Comparison of ENCODE assay signal across 18 cellular contexts in genomic region chrX:44071847-44072545, GRCh38.
DNase-seq lines count a peak whose midpoint lies in the region; ATAC-seq and TF ChIP-seq lines count a peak whose summit lies in the region.
"Had no signal": no experiment of that assay in that cellular context is flagged by ENCODE, and none has a peak within 500 bp of the region (broad histone marks: within the 10 kb centered on the region; RNA-seq: fewer than 3 reads in every experiment).

No MANE protein-coding gene starts in this region.

- H3K36me3 ChIP-seq in HEK293 (ENCODE audit: control insufficient read depth in 2 of 2, insufficient read depth in 1 of 2, low read length in 2 of 2): no peaks in the 10 kb centered on the region
- H3K36me3 ChIP-seq in adrenal gland (replicated peaks in 1 of 2): no peaks in the 10 kb centered on the region
- H3K36me3 ChIP-seq: ascending aorta, heart left ventricle, lower lobe of right lung, neutrophil had no signal

- ATAC-seq in SK-N-SH treated with all-trans-retinoic acid at 6 μM for 48 hours: peak; percentile 55; the same call in 2 of the 3 replicates
- no peak for ATAC-seq in T-helper 17 cell
- ATAC-seq: activated T-cell treated with anti-CD3 and anti-CD28 coated beads, Interleukin-2, amount 50 U/mL, for 4 hours; heart left ventricle; lower lobe of right lung had no signal

- TF ChIP-seq CTCF in HEK293 (tag by site-specific recombination; IDR thresholded peaks at IDR 0.05) (no peak), foreskin fibroblast (IDR thresholded peaks at IDR 0.05; ENCODE audit: low read depth, low read length) (no peak), adrenal gland (IDR thresholded peaks at IDR 0.05) (no peak)

- H3K4me1 Mint-ChIP-seq in activated naive CD4-positive, alpha-beta T cell treated with anti-CD3 and anti-CD28 coated beads, Interleukin-2, amount 10 ng/mL, durations not matched to agents 7 days and 5 days: no peaks in the 10 kb centered on the region
- no peaks in the 10 kb centered on the region for H3K4me1 Mint-ChIP-seq in T-helper 17 cell

- 60 to 81% (median 72%) methylated on average over 2 of the region's 2 CpGs for WGBS in adrenal gland, 4 donors

- no peak overlapping the region for H3K4me3 ChIP-seq in HEK293 (ENCODE audit: low read depth, low read length)
- H3K4me3 ChIP-seq in foreskin fibroblast (ENCODE audit: low read depth in 1 of 2, low read length in 2 of 2): no peak overlapping the region
- H3K4me3 ChIP-seq in adrenal gland: no peak overlapping the region
- H3K4me3 ChIP-seq: ascending aorta, heart left ventricle, lower lobe of right lung had no signal

- H3K9me3 ChIP-seq in HEK293 (ENCODE audit: control insufficient read depth, insufficient read depth, low read depth, low read length) (no peaks in the 10 kb centered on the region), adrenal gland (replicated peaks in 1 of 3) (no peaks in the 10 kb centered on the region), T-helper 17 cell (ENCODE audit: control insufficient read depth, low read length, poor library complexity, severe bottlenecking) (no peaks in the 10 kb centered on the region)
- H3K9me3 ChIP-seq: ascending aorta, heart left ventricle, lower lobe of right lung, neutrophil had no signal

- H3K4me1 ChIP-seq in HEK293 (ENCODE audit: control insufficient read depth, insufficient read depth, low read length) (no peaks in the 10 kb centered on the region), adrenal gland (replicated peaks in 1 of 2) (no peaks in the 10 kb centered on the region)
- H3K4me1 ChIP-seq: ascending aorta, heart left ventricle, lower lobe of right lung had no signal

- DNase-seq in 8988T: peak; percentile 31
- DNase-seq in foreskin fibroblast: peak; percentile 45 to 60
- no peak for DNase-seq in adrenal gland
- no peak for DNase-seq in activated naive CD4-positive, alpha-beta T cell treated with anti-CD3 and anti-CD28 coated beads, Interleukin-2, amount 10 ng/mL, durations not matched to agents 7 days and 5 days
- no peak for DNase-seq in SIG-M5 (lab: John Stamatoyannopoulos, UW)
- no peak for DNase-seq in T-helper 17 cell
- DNase-seq: activated CD4-positive, alpha-beta T cell treated with anti-CD3 and anti-CD28 coated beads for 1 hour; activated T-cell treated with anti-CD3 and anti-CD28 coated beads, Interleukin-2, amount 50 U/mL, for 4 hours; DND-41; effector memory CD4-positive, alpha-beta T cell; heart left ventricle; KG1; lower lobe of right lung; NCI-H2029 had no signal

- H3K27ac ChIP-seq in HEK293 (ENCODE audit: extremely low read depth, low read depth, low read length) (no peak overlapping the region), adrenal gland (no peak overlapping the region)
- H3K27ac ChIP-seq: ascending aorta, heart left ventricle, lower lobe of right lung, neutrophil had no signal

- H3K4me3 Mint-ChIP-seq in activated naive CD4-positive, alpha-beta T cell treated with anti-CD3 and anti-CD28 coated beads, Interleukin-2, amount 10 ng/mL, durations not matched to agents 7 days and 5 days: no peak overlapping the region
- H3K4me3 Mint-ChIP-seq in T-helper 17 cell: no peak overlapping the region
- H3K4me3 Mint-ChIP-seq: activated T-cell treated with anti-CD3 and anti-CD28 coated beads, Interleukin-2, amount 50 U/mL, for 4 hours had no signal

- no peak for TF ChIP-seq POLR2A in adrenal gland (IDR thresholded peaks at IDR 0.05)

- H3K36me3 Mint-ChIP-seq in activated naive CD4-positive, alpha-beta T cell treated with anti-CD3 and anti-CD28 coated beads, Interleukin-2, amount 10 ng/mL, durations not matched to agents 7 days and 5 days: no peaks in the 10 kb centered on the region
- peaks cover under 1% of the 10 kb centered on the region for H3K36me3 Mint-ChIP-seq in T-helper 17 cell (ENCODE audit: low read depth)

- POLR2A ChIA-PET in HEK293 (lab: Yijun Ruan, JAX): interaction anchor here (0.8 to 1.2 kb wide), 2 partner anchors 13 to 25 kb away, joined by 3 to 5 read pairs; no protein-coding TSS in a partner anchor

- no peaks in the 10 kb centered on the region for H3K27me3 ChIP-seq in adrenal gland
- H3K27me3 ChIP-seq: ascending aorta, neutrophil had no signal

- H3K27ac Mint-ChIP-seq in activated naive CD4-positive, alpha-beta T cell treated with anti-CD3 and anti-CD28 coated beads, Interleukin-2, amount 10 ng/mL, durations not matched to agents 7 days and 5 days: no peak overlapping the region
- H3K27ac Mint-ChIP-seq in T-helper 17 cell: no peak overlapping the region

- H3K27me3 Mint-ChIP-seq in activated naive CD4-positive, alpha-beta T cell treated with anti-CD3 and anti-CD28 coated beads, Interleukin-2, amount 10 ng/mL, durations not matched to agents 7 days and 5 days: peaks cover 3% of the 10 kb centered on the region
- H3K27me3 Mint-ChIP-seq in T-helper 17 cell: no peaks in the 10 kb centered on the region

- intact Hi-C loops in adrenal gland (cut with DNase I): no loop called here

- no peaks in the 10 kb centered on the region for H3K9me3 Mint-ChIP-seq in activated naive CD4-positive, alpha-beta T cell treated with anti-CD3 and anti-CD28 coated beads, Interleukin-2, amount 10 ng/mL, durations not matched to agents 7 days and 5 days
- H3K9me3 Mint-ChIP-seq: activated T-cell treated with anti-CD3 and anti-CD28 coated beads, Interleukin-2, amount 50 U/mL, for 4 hours had no signal

- CTCF ChIA-PET in HEK293 (lab: Yijun Ruan, JAX): interaction anchor here (0.5 to 2.0 kb wide), 5 partner anchors 12 to 202 kb away, joined by 3 to 6 read pairs (median 3); no protein-coding TSS in a partner anchor
- CTCF ChIA-PET in activated naive CD4-positive, alpha-beta T cell treated with anti-CD3 and anti-CD28 coated beads, Interleukin-2, amount 10 ng/mL, durations not matched to agents 7 days and 5 days (lab: Charles Lee): no interaction called here

TF ChIP-seq in HEK293, 187 proteins besides CTCF, POLR2A, EP300 and RAD21:
- TF ChIP-seq ZNF514 (tag by site-specific recombination; IDR thresholded peaks at IDR 0.05): no peak
- no peak for TF ChIP-seq ZBTB17 (tag by site-specific recombination; IDR thresholded peaks at IDR 0.05)
- no peak for TF ChIP-seq ZNF132 (tag by site-specific recombination; IDR thresholded peaks at IDR 0.05; ENCODE audit: borderline replicate concordance)
- 0 out of 2 replicates have a peak, but pooled peaks have one; percentile 36 for TF ChIP-seq ZNF629 (tag by site-specific recombination; IDR thresholded peaks at IDR 0.05)
- TF ChIP-seq MEIS1 (CRISPR knock-in tag; IDR thresholded peaks at IDR 0.05; ENCODE audit: borderline replicate concordance): peak; percentile 91

TF ChIP-seq in SK-N-SH treated with all-trans-retinoic acid at 6 μM for 48 hours, 23 proteins besides CTCF, POLR2A, EP300 and RAD21 (continues in another document):
- TF ChIP-seq TOX (CRISPR knock-in tag; IDR thresholded peaks at IDR 0.05; ENCODE audit: borderline replicate concordance) (no peak), ZFP3 (CRISPR knock-in tag; IDR thresholded peaks at IDR 0.05) (no peak), ZNF565 (CRISPR knock-in tag; conservative IDR thresholded peaks at IDR 0.05; ENCODE audit: low read depth) (no peak), ZFP30 (CRISPR knock-in tag; IDR thresholded peaks at IDR 0.05) (no peak), CREB5 (CRISPR knock-in tag; IDR thresholded peaks at IDR 0.05; ENCODE audit: low read depth) (no peak), PPARA (CRISPR knock-in tag; IDR thresholded peaks at IDR 0.05; ENCODE audit: borderline replicate concordance) (no peak), ZNF70 (CRISPR knock-in tag; IDR thresholded peaks at IDR 0.05) (no peak), ESRRG (CRISPR knock-in tag; IDR thresholded peaks at IDR 0.05) (no peak), SNAI2 (CRISPR knock-in tag; IDR thresholded peaks at IDR 0.05) (no peak), OSR1 (CRISPR knock-in tag; IDR thresholded peaks at IDR 0.05) (no peak), RARB (CRISPR knock-in tag; IDR thresholded peaks at IDR 0.05) (no peak), CSRNP3 (CRISPR knock-in tag; IDR thresholded peaks at IDR 0.05) (no peak), ARNTL (CRISPR knock-in tag; IDR thresholded peaks at IDR 0.05; ENCODE audit: borderline replicate concordance, low read depth) (no peak), POU6F1 (CRISPR knock-in tag; IDR thresholded peaks at IDR 0.05; ENCODE audit: borderline replicate concordance, low read depth) (no peak)

Comparison
In these comparisons a context has a peak if more than half of its experiments do, and no peak if none do; other contexts are left out.
1. DNase-seq: peak in 8988T (single experiment) and foreskin fibroblast (2 of 2); none in adrenal gland (0 of 7), activated naive CD4-positive, alpha-beta T cell treated with anti-CD3 and anti-CD28 coated beads, Interleukin-2, amount 10 ng/mL, durations not matched to agents 7 days and 5 days (single experiment), SIG-M5 (single experiment) and T-helper 17 cell (0 of 3).